10 cellular contexts compared by ENCODE assay signal in genomic region chr1:2239384-2239985, GRCh38. TPM values are rescaled to one million over a fixed set of nuclear protein-coding genes. Genes with fewer than 3 reads are reported as not detected.
DNase-seq lines count a peak whose midpoint lies in the region; ATAC-seq lines count a peak whose summit lies in the region.
"Had no signal": no experiment of that assay in that cellular context is flagged by ENCODE, and none has a peak within 500 bp of the region (broad histone marks: within the 10 kb centered on the region; RNA-seq: fewer than 3 reads in every experiment).

No MANE protein-coding gene starts in this region.

- POLR2A ChIA-PET in activated CD4-positive, alpha-beta T cell treated with anti-CD3 and anti-CD28 coated beads, Interleukin-2, amount 10 ng/mL, durations not matched to agents 7 days and 5 days (lab: Charles Lee), result no interaction called here

- H3K9me3 Mint-ChIP-seq in activated CD4-positive, alpha-beta T cell treated with anti-CD3 and anti-CD28 coated beads, Interleukin-2, amount 10 ng/mL, durations not matched to agents 7 days and 5 days, result no peaks in the 10 kb centered on the region
- H3K9me3 Mint-ChIP-seq in activated T-helper 2 cell treated with anti-CD3 and anti-CD28 coated beads, Interferon-gamma antibody, Interleukin-2, Interleukin-4, amounts not matched to agents 10 μg/mL and 5 μg/mL and 100 μg/mL, durations not matched to agents 14 hours and 24 hours and 36 hours, result no peaks in the 10 kb centered on the region
- H3K9me3 Mint-ChIP-seq in stimulated activated effector memory CD8-positive, alpha-beta T cell treated with anti-CD3 and anti-CD28 coated beads, Interleukin-12 subunit alpha, Interleukin-12 subunit beta, amount 100 ng/mL, for 72 hours, result no peaks in the 10 kb centered on the region

- H3K36me3 Mint-ChIP-seq in activated CD4-positive, alpha-beta T cell treated with anti-CD3 and anti-CD28 coated beads, Interleukin-2, amount 10 ng/mL, durations not matched to agents 7 days and 5 days (ENCODE audit: low read depth), result peaks cover 35% of the 10 kb centered on the region
- H3K36me3 Mint-ChIP-seq in activated T-helper 2 cell treated with anti-CD3 and anti-CD28 coated beads, Interferon-gamma antibody, Interleukin-2, Interleukin-4, amounts not matched to agents 10 μg/mL and 5 μg/mL and 100 μg/mL, durations not matched to agents 14 hours and 24 hours and 36 hours (ENCODE audit: low read depth), result peaks cover 47% of the 10 kb centered on the region
- peaks cover 23% of the 10 kb centered on the region for H3K36me3 Mint-ChIP-seq in stimulated activated effector memory CD8-positive, alpha-beta T cell treated with anti-CD3 and anti-CD28 coated beads, Interleukin-12 subunit alpha, Interleukin-12 subunit beta, amount 100 ng/mL, for 72 hours

- H3K4me3 Mint-ChIP-seq in activated CD4-positive, alpha-beta T cell treated with anti-CD3 and anti-CD28 coated beads, Interleukin-2, amount 10 ng/mL, durations not matched to agents 7 days and 5 days, result no peak overlapping the region
- no peak overlapping the region for H3K4me3 Mint-ChIP-seq in activated T-helper 2 cell treated with anti-CD3 and anti-CD28 coated beads, Interferon-gamma antibody, Interleukin-2, Interleukin-4, amounts not matched to agents 10 μg/mL and 5 μg/mL and 100 μg/mL, durations not matched to agents 14 hours and 24 hours and 36 hours (ENCODE audit: low read depth)
- peak overlapping the region; percentile 10 for H3K4me3 Mint-ChIP-seq in stimulated activated effector memory CD8-positive, alpha-beta T cell treated with anti-CD3 and anti-CD28 coated beads, Interleukin-12 subunit alpha, Interleukin-12 subunit beta, amount 100 ng/mL, for 72 hours

- no peaks in the 10 kb centered on the region for H3K27me3 Mint-ChIP-seq in activated CD4-positive, alpha-beta T cell treated with anti-CD3 and anti-CD28 coated beads, Interleukin-2, amount 10 ng/mL, durations not matched to agents 7 days and 5 days
- no peaks in the 10 kb centered on the region for H3K27me3 Mint-ChIP-seq in activated T-helper 2 cell treated with anti-CD3 and anti-CD28 coated beads, Interferon-gamma antibody, Interleukin-2, Interleukin-4, amounts not matched to agents 10 μg/mL and 5 μg/mL and 100 μg/mL, durations not matched to agents 14 hours and 24 hours and 36 hours (ENCODE audit: low read depth)

- intact Hi-C loops in activated T-helper 2 cell treated with anti-CD3 and anti-CD28 coated beads, Interferon-gamma antibody, Interleukin-2, Interleukin-4, amounts not matched to agents 10 μg/mL and 5 μg/mL and 100 μg/mL, durations not matched to agents 14 hours and 24 hours and 36 hours (cut with micrococcal nuclease), result no loop called here

- ATAC-seq in left lobe of liver, result no peak
- no peak for ATAC-seq in stimulated activated effector memory CD8-positive, alpha-beta T cell treated with anti-CD3 and anti-CD28 coated beads, Interleukin-12 subunit alpha, Interleukin-12 subunit beta, amount 100 ng/mL, for 72 hours
- no peak for ATAC-seq in HG03354 (IDR thresholded peaks at IDR 0.05; ENCODE audit: poor library complexity, severe bottlenecking, unreplicated experiment)
- no peak for ATAC-seq in GM21423 (IDR thresholded peaks at IDR 0.05; ENCODE audit: unreplicated experiment)

- peaks cover 80% of the 10 kb centered on the region for H3K4me1 Mint-ChIP-seq in activated CD4-positive, alpha-beta T cell treated with anti-CD3 and anti-CD28 coated beads, Interleukin-2, amount 10 ng/mL, durations not matched to agents 7 days and 5 days
- peaks cover 58% of the 10 kb centered on the region for H3K4me1 Mint-ChIP-seq in activated T-helper 2 cell treated with anti-CD3 and anti-CD28 coated beads, Interferon-gamma antibody, Interleukin-2, Interleukin-4, amounts not matched to agents 10 μg/mL and 5 μg/mL and 100 μg/mL, durations not matched to agents 14 hours and 24 hours and 36 hours (ENCODE audit: low read depth)
- H3K4me1 Mint-ChIP-seq in stimulated activated effector memory CD8-positive, alpha-beta T cell treated with anti-CD3 and anti-CD28 coated beads, Interleukin-12 subunit alpha, Interleukin-12 subunit beta, amount 100 ng/mL, for 72 hours, result peaks cover 72% of the 10 kb centered on the region

- DNase-seq in activated CD4-positive, alpha-beta T cell treated with anti-CD3 and anti-CD28 coated beads, Interleukin-2, amount 10 ng/mL, durations not matched to agents 7 days and 5 days, result no peak
- DNase-seq in activated CD4-positive, alpha-beta T cell treated with anti-CD3 and anti-CD28 coated beads, Interleukin-2, amount 50 U/mL, for 48 hours, result no peak
- no peak for DNase-seq in activated T-helper 2 cell treated with anti-CD3 and anti-CD28 coated beads, Interferon-gamma antibody, Interleukin-2, Interleukin-4, amounts not matched to agents 10 μg/mL and 5 μg/mL and 100 μg/mL, durations not matched to agents 14 hours and 24 hours and 36 hours (ENCODE audit: low spot score)
- DNase-seq in left lobe of liver (ENCODE audit: low spot score) (peak; percentile 45), SHP77 (lab: John Stamatoyannopoulos, UW) (no peak)
- DNase-seq in stimulated activated effector memory CD8-positive, alpha-beta T cell treated with anti-CD3 and anti-CD28 coated beads, Interleukin-12 subunit alpha, Interleukin-12 subunit beta, amount 100 ng/mL, for 72 hours (ENCODE audit: low spot score in 2 of 2), result no peak
- DNase-seq: NCI-H345, SIG-M5 had no signal

- CTCF ChIA-PET in activated CD4-positive, alpha-beta T cell treated with anti-CD3 and anti-CD28 coated beads, Interleukin-2, amount 10 ng/mL, durations not matched to agents 7 days and 5 days (lab: Charles Lee), result interaction anchor here (0.5 to 1.2 kb wide), 4 partner anchors 10 to 18 kb away, joined by 3 read pairs; no protein-coding TSS in a partner anchor

- peak overlapping the region; percentile 62 for H3K27ac Mint-ChIP-seq in activated CD4-positive, alpha-beta T cell treated with anti-CD3 and anti-CD28 coated beads, Interleukin-2, amount 10 ng/mL, durations not matched to agents 7 days and 5 days
- H3K27ac Mint-ChIP-seq in activated T-helper 2 cell treated with anti-CD3 and anti-CD28 coated beads, Interferon-gamma antibody, Interleukin-2, Interleukin-4, amounts not matched to agents 10 μg/mL and 5 μg/mL and 100 μg/mL, durations not matched to agents 14 hours and 24 hours and 36 hours, result peak overlapping the region; percentile 14
- peak overlapping the region; percentile 74 for H3K27ac Mint-ChIP-seq in stimulated activated effector memory CD8-positive, alpha-beta T cell treated with anti-CD3 and anti-CD28 coated beads, Interleukin-12 subunit alpha, Interleukin-12 subunit beta, amount 100 ng/mL, for 72 hours

RNA-seq across cellular contexts. Expression of gene SKI, which starts 11.4 kb away (rescaled TPM):
- 10 to 100 TPM; 60.7 to 62.0 TPM for total RNA-seq in activated CD4-positive, alpha-beta T cell treated with anti-CD3 and anti-CD28 coated beads, Interleukin-2, amount 10 ng/mL, durations not matched to agents 7 days and 5 days
- 37.0 and 41.1 TPM in 2 replicates for total RNA-seq in activated T-helper 2 cell treated with anti-CD3 and anti-CD28 coated beads, Interferon-gamma antibody, Interleukin-2, Interleukin-4, amounts not matched to agents 10 μg/mL and 5 μg/mL and 100 μg/mL, durations not matched to agents 14 hours and 24 hours and 36 hours
- total RNA-seq in left lobe of liver, result 38.8 TPM

RNA-seq across cellular contexts. Expression of gene FAAP20, which starts 44.9 kb away (rescaled TPM):
- total RNA-seq in activated CD4-positive, alpha-beta T cell treated with anti-CD3 and anti-CD28 coated beads, Interleukin-2, amount 10 ng/mL, durations not matched to agents 7 days and 5 days, result 10 to 100 TPM; 61.3 to 66.2 TPM
- 61.5 and 63.8 TPM in 2 replicates for total RNA-seq in activated T-helper 2 cell treated with anti-CD3 and anti-CD28 coated beads, Interferon-gamma antibody, Interleukin-2, Interleukin-4, amounts not matched to agents 10 μg/mL and 5 μg/mL and 100 μg/mL, durations not matched to agents 14 hours and 24 hours and 36 hours
- total RNA-seq in left lobe of liver, result 24.8 TPM

Comparison
In these comparisons a context has a peak if more than half of its experiments do, and no peak if none do; other contexts are left out.
1. H3K27ac Mint-ChIP-seq: peak in every context shown above with its lines; median percentile 74 in stimulated activated effector memory CD8-positive, alpha-beta T cell treated with anti-CD3 and anti-CD28 coated beads, Interleukin-12 subunit alpha, Interleukin-12 subunit beta, amount 100 ng/mL, for 72 hours; 62 in activated CD4-positive, alpha-beta T cell treated with anti-CD3 and anti-CD28 coated beads, Interleukin-2, amount 10 ng/mL, durations not matched to agents 7 days and 5 days; 14 in activated T-helper 2 cell treated with anti-CD3 and anti-CD28 coated beads, Interferon-gamma antibody, Interleukin-2, Interleukin-4, amounts not matched to agents 10 μg/mL and 5 μg/mL and 100 μg/mL, durations not matched to agents 14 hours and 24 hours and 36 hours.